Comparison of ENCODE assay signal across 8 cellular contexts in the genomic region with DNA sequence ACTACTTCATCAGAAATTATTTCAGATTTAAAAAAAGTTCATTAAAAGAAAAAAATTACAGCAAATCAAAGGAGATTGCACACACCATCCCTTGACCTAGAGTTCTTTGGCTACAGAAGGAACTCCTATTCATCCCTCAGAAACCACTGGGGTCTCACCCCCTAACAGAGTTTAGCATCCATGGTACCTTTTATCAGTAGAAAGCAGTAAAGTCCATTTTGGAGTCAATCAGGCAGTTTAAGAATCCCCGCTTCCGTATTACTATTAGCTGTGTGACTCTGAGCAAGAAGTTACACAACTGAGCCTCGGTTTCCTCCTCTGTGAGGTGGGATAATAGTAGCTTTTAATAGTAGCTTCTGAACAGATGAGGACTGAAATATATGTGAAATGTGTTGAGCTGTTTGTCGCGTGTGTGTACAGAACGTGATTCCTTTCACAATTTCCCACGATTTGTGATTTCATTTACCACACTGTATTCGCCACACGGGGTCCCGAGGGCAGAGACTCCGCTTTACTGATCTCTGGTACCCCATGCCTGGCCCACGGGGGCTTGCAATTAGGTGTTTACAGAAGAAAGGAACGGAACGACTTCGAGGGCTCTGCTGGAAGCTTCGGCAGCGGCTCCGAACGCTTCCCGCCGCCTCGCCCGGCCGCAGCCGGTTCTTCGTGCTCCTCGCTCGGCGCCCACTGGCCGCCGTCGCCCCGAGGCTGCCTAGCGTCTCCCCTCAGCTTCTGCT.
DNase-seq lines count a peak whose midpoint lies in the region; ATAC-seq and TF ChIP-seq lines count a peak whose summit lies in the region.

No MANE protein-coding gene starts in this region.

- peak; percentile 65 to 90 (median 82) for DNase-seq in NCI-H1417 (lab: John Stamatoyannopoulos, UW)
- no peak for DNase-seq in NCI-H1417 treated with DMSO at 0.1 percent for 48 hours (lab: John Stamatoyannopoulos, UW)
- peak; percentile 72 for DNase-seq in NCI-H2227 treated with DMSO at 0.1 percent for 48 hours (lab: John Stamatoyannopoulos, UW)
- DNase-seq in astrocyte of the spinal cord (ENCODE audit: low read depth, low spot score), result peak; percentile 50
- DNase-seq in iris pigment epithelial cell (ENCODE audit: low read depth), result peak; percentile 37
- DNase-seq in stimulated activated naive CD8-positive, alpha-beta T cell treated with anti-CD3 and anti-CD28 coated beads, Interleukin-15, Interleukin-2, amounts not matched to agents 100 U/mL and 50 U/mL, for 24 hours, result peak; percentile 31
- DNase-seq in NCI-H2029 (lab: John Stamatoyannopoulos, UW), result no peak

- TF ChIP-seq CTCF in astrocyte of the spinal cord (IDR thresholded peaks at IDR 0.05; ENCODE audit: low read depth, low read length), result no peak

- peak; percentile 11 for ATAC-seq in stimulated activated naive CD8-positive, alpha-beta T cell treated with anti-CD3 and anti-CD28 coated beads, Interleukin-15, Interleukin-2, amounts not matched to agents 100 U/mL and 50 U/mL, for 24 hours
- no peak for ATAC-seq in HG02884 (IDR thresholded peaks at IDR 0.05; ENCODE audit: unreplicated experiment)

- H3K4me3 ChIP-seq in astrocyte of the spinal cord (ENCODE audit: low read depth, low read length), result peak overlapping the region; percentile 49

- in situ Hi-C loops in astrocyte of the spinal cord (cut with HindIII; ENCODE audit: low sequenced_read_pairs), result no loop called here

Comparison
In these comparisons a context has a peak if more than half of its experiments do, and no peak if none do; other contexts are left out.
1. DNase-seq: peak in NCI-H1417 (3 of 3), NCI-H2227 treated with DMSO at 0.1 percent for 48 hours (single experiment), astrocyte of the spinal cord (single experiment), iris pigment epithelial cell (single experiment) and stimulated activated naive CD8-positive, alpha-beta T cell treated with anti-CD3 and anti-CD28 coated beads, Interleukin-15, Interleukin-2, amounts not matched to agents 100 U/mL and 50 U/mL, for 24 hours (single experiment); none in NCI-H1417 treated with DMSO at 0.1 percent for 48 hours (single experiment) and NCI-H2029 (single experiment).